In the genomic region with DNA sequence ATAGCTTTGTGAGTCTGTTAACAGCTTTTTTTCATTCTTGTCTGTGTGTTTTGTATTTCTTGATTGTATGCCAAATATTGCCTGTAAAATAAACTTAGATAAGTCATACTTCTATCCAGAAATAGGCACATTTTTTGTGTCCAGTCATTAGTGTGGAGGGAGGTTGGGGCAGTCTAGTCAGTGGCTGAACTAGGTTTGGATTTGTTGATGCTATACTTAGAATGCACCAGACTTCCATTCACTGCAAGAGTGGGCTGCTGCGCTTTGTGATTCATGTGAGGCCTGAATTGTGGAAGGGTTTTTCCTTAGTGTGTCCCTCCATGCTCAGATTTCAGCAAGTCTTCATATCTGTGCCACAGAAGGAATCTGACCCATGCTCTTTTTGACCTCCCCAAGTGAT, we compare ENCODE assay signal across 22 cellular contexts. TPM values are rescaled to one million over a fixed set of nuclear protein-coding genes. Genes with fewer than 3 reads are reported as not detected.
DNase-seq lines count a peak whose midpoint lies in the region; ATAC-seq and TF ChIP-seq lines count a peak whose summit lies in the region.
"Had no signal": no experiment of that assay in that cellular context is flagged by ENCODE, and none has a peak within 500 bp of the region (broad histone marks: within the 10 kb centered on the region; RNA-seq: fewer than 3 reads in every experiment).

No MANE protein-coding gene starts in this region.

- TF ChIP-seq CTCF in HFFc6 (IDR thresholded peaks at IDR 0.05): no peak
- TF ChIP-seq CTCF in choroid plexus epithelial cell (conservative IDR thresholded peaks at IDR 0.05; ENCODE audit: low read depth, low read length): no peak
- no peak for TF ChIP-seq CTCF in left lung (IDR thresholded peaks at IDR 0.05)

- H3K4me3 ChIP-seq in choroid plexus epithelial cell (ENCODE audit: low read depth, low read length): no peak overlapping the region
- H3K4me3 ChIP-seq in left lung: no peak overlapping the region
- H3K4me3 ChIP-seq in CD8-positive, alpha-beta memory T cell (ENCODE audit: low read length): no peak overlapping the region
- H3K4me3 ChIP-seq: GM12878, right atrium auricular region had no signal

- no peak overlapping the region for H3K27ac ChIP-seq in left lung
- no peak overlapping the region for H3K27ac ChIP-seq in CD8-positive, alpha-beta memory T cell (ENCODE audit: low read depth, low read length)
- H3K27ac ChIP-seq: right atrium auricular region had no signal

- peaks cover 5 to 40% of the 10 kb centered on the region in 2 donors for H3K9me3 ChIP-seq in left lung
- H3K9me3 ChIP-seq in CD8-positive, alpha-beta memory T cell (ENCODE audit: low read length): peaks cover 5% of the 10 kb centered on the region

- intact Hi-C loops in left lung (cut with DNase I): no loop called here

- no peaks in the 10 kb centered on the region for H3K4me1 ChIP-seq in left lung
- H3K4me1 ChIP-seq in CD8-positive, alpha-beta memory T cell (ENCODE audit: insufficient read depth, low read length): no peaks in the 10 kb centered on the region
- H3K4me1 ChIP-seq: right atrium auricular region had no signal

- CTCF ChIA-PET in CD8-positive, alpha-beta memory T cell (lab: Charles Lee): no interaction called here

- no peak for ATAC-seq in left lung
- no peak for ATAC-seq in GM18873 (IDR thresholded peaks at IDR 0.05; ENCODE audit: low FRiP score, unreplicated experiment)
- ATAC-seq: activated naive CD4-positive, alpha-beta T cell treated with anti-CD3 and anti-CD28 coated beads, Interleukin-2, amount 50 U/mL, for 72 hours; activated T-cell treated with anti-CD3 and anti-CD28 coated beads, Interleukin-2, amount 50 U/mL, for 72 hours; GM12878 had no signal

- H3K4me3 Mint-ChIP-seq in HFFc6: 0 out of 2 replicates have a peak overlapping the region, but pooled peaks have one; percentile 2
- no peak overlapping the region for H3K4me3 Mint-ChIP-seq in CD8-positive, alpha-beta memory T cell
- H3K4me3 Mint-ChIP-seq: activated T-cell treated with anti-CD3 and anti-CD28 coated beads, Interleukin-2, amount 50 U/mL, for 72 hours; stimulated activated naive CD8-positive, alpha-beta T cell treated with anti-CD3 and anti-CD28 coated beads, Interleukin-15, Interleukin-2, amounts not matched to agents 100 ng/mL and 50 ng/mL, for 24 hours; T-helper 2 cell treated with Interferon-gamma antibody and Interleukin-4, amounts not matched to agents 5 μg/mL and 100 μg/mL, for 36 hours had no signal

- peak overlapping the region; percentile 54 for H3K27ac Mint-ChIP-seq in HFFc6
- H3K27ac Mint-ChIP-seq in CD8-positive, alpha-beta memory T cell: no peak overlapping the region
- H3K27ac Mint-ChIP-seq: activated naive CD4-positive, alpha-beta T cell treated with anti-CD3 and anti-CD28 coated beads, Interleukin-2, amount 50 U/mL, for 72 hours; activated T-cell treated with anti-CD3 and anti-CD28 coated beads, Interleukin-2, amount 50 U/mL, for 72 hours; stimulated activated naive CD8-positive, alpha-beta T cell treated with anti-CD3 and anti-CD28 coated beads, Interleukin-15, Interleukin-2, amounts not matched to agents 100 ng/mL and 50 ng/mL, for 24 hours; T-helper 2 cell treated with Interferon-gamma antibody and Interleukin-4, amounts not matched to agents 5 μg/mL and 100 μg/mL, for 36 hours had no signal

- peaks cover 46% of the 10 kb centered on the region for H3K9me3 Mint-ChIP-seq in HFFc6
- peaks cover 17 to 30% (median 23%) of the 10 kb centered on the region in 5 donors for H3K9me3 Mint-ChIP-seq in CD8-positive, alpha-beta memory T cell

- H3K36me3 ChIP-seq in left lung: peaks cover 0 to 24% of the 10 kb centered on the region in 2 donors
- no peaks in the 10 kb centered on the region for H3K36me3 ChIP-seq in CD8-positive, alpha-beta memory T cell (ENCODE audit: insufficient read depth, low read length)
- H3K36me3 ChIP-seq: right atrium auricular region had no signal

- DNase-seq in AG08395 (ENCODE audit: low spot score) (peak; percentile 23), HFFc6 (peak; percentile 85), choroid plexus epithelial cell (ENCODE audit: low read depth) (peak; percentile 87), lung microvascular endothelial cell (ENCODE audit: low read depth in 2 of 2) (peak; percentile 43 to 50), left lung (no peak), SK-N-DZ (ENCODE audit: low spot score) (no peak)
- DNase-seq in CD8-positive, alpha-beta memory T cell: no peak
- DNase-seq: ACHN; activated CD8-positive, alpha-beta memory T cell treated with anti-CD3 and anti-CD28 coated beads for 24 hours; activated T-cell treated with anti-CD3 and anti-CD28 coated beads, Interleukin-2, amount 50 U/mL, for 72 hours; Calu3; effector CD4-positive, alpha-beta T cell; Karpas-422; NCI-H526 treated with DMSO at 0.1 percent for 48 hours; nucleus accumbens; SIG-M5 had no signal

- H3K36me3 Mint-ChIP-seq in HFFc6 (ENCODE audit: low read depth): peaks cover 45% of the 10 kb centered on the region
- peaks cover 24 to 62% (median 41%) of the 10 kb centered on the region in 3 donors for H3K36me3 Mint-ChIP-seq in CD8-positive, alpha-beta memory T cell

- no peaks in the 10 kb centered on the region for H3K27me3 ChIP-seq in left lung
- H3K27me3 ChIP-seq in CD8-positive, alpha-beta memory T cell (ENCODE audit: insufficient read depth, low read length, poor library complexity, severe bottlenecking): no peaks in the 10 kb centered on the region
- H3K27me3 ChIP-seq: right atrium auricular region had no signal

- H3K4me1 Mint-ChIP-seq in HFFc6 (ENCODE audit: low read depth): peaks cover 17% of the 10 kb centered on the region
- no peaks in the 10 kb centered on the region for H3K4me1 Mint-ChIP-seq in CD8-positive, alpha-beta memory T cell

- POLR2A ChIA-PET in CD8-positive, alpha-beta memory T cell (lab: Charles Lee): no interaction called here

- no peaks in the 10 kb centered on the region for H3K27me3 Mint-ChIP-seq in HFFc6 (ENCODE audit: insufficient read depth)
- no peaks in the 10 kb centered on the region for H3K27me3 Mint-ChIP-seq in CD8-positive, alpha-beta memory T cell
- H3K27me3 Mint-ChIP-seq: stimulated activated naive CD8-positive, alpha-beta T cell treated with anti-CD3 and anti-CD28 coated beads, Interleukin-15, Interleukin-2, amounts not matched to agents 100 ng/mL and 50 ng/mL, for 24 hours had no signal

RNA-seq across cellular contexts. Expression of a gene that starts 50.0 kb away (rescaled TPM):
- 10 to 100 TPM; 17.4 to 23.2 (median 22.3) TPM for total RNA-seq in HFFc6 (2021; fragmentation: NEBNext Ultra II Directional; extraction: Animal tissue kit (Norgen Biotek cat#: 25700))
- total RNA-seq in lung microvascular endothelial cell (13.1 and 18.1 TPM in 2 replicates), left lung (10 to 100 TPM; 11.8 to 14.7 TPM)
- 37.1 and 37.6 TPM in 2 replicates for polyA plus RNA-seq in SK-N-DZ (2014; cell fraction: cytosol; rRNA removed)
- 29.8 and 30.2 TPM in 2 replicates for polyA plus RNA-seq in SK-N-DZ (2014; cell fraction: nucleus; rRNA removed)
- 10 to 100 TPM; 15.7 to 20.0 TPM for total RNA-seq in CD8-positive, alpha-beta memory T cell
- 10.2 TPM for polyA plus RNA-seq in CD8-positive, alpha-beta memory T cell

Comparison
In these comparisons a context has a peak if more than half of its experiments do, and no peak if none do; other contexts are left out.
1. DNase-seq: peak in AG08395 (single experiment), HFFc6 (single experiment), choroid plexus epithelial cell (single experiment) and lung microvascular endothelial cell (2 of 2); none in left lung (0 of 2), SK-N-DZ (single experiment) and CD8-positive, alpha-beta memory T cell (0 of 5).